ENCODE assay signal across 8 cellular contexts in the genomic region with DNA sequence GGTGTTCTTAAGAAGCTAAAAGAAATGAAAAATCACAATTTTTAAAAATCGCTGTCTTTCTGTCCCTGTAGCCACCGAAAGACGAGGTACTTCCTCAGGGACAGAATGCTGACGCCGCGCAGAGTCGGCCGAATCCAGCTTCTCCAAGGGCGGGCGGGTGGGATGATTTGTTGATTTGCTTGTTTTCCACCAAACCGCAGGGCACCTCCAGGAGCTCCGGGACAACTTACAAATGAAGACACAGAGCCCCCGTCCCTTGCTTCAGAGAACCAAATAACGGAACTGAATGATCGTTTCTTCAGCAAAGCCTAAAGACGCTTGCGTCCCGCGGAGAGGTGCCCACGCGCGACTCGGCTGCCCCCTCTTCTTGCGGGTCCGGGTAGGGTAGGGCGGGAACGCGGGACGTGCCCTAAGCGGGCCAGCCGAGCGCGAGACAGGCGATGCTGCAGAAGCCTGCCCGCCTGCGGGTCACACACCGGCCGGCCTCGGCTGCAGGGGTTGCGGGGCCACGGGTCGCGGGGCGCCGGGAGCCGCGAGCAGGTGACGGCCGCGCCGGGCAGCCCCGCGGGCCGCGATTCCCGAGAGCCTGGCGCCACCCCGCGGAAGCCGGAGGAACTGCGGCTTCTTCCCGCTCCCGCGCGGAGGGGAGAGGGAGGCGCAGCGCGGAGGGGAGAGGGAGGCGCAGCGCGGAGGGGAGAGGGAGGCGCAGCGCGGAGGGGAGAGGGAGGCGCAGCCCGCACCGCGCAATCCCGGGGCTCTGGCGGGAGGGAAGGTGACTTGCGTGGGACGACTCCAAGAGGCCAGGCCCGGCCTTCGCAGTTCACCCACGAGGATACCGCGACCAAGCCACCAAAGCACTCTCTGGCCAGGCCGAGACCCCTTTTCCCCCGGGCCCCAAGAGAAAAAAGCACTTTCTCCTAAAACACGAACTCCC. TPM values are rescaled to one million over a fixed set of nuclear protein-coding genes. Genes with fewer than 3 reads are reported as not detected.
DNase-seq lines count a peak whose midpoint lies in the region; ATAC-seq and TF ChIP-seq lines count a peak whose summit lies in the region.

No MANE protein-coding gene starts in this region.

- H3K36me3 ChIP-seq in H7 (replicated peaks; ENCODE audit: control insufficient read depth, insufficient read depth, low read length): no peaks in the 10 kb centered on the region
- H3K36me3 ChIP-seq in iPS-20b (ENCODE audit: insufficient read depth, low read depth, low read length): no peaks in the 10 kb centered on the region

- peaks cover 3% of the 10 kb centered on the region; the same call in 1 of the 2 replicates for H3K4me1 ChIP-seq in iPS-20b (ENCODE audit: insufficient read depth, low read length)

- DNase-seq in AG08395 (ENCODE audit: low spot score) (peak; percentile 58), H7 (peak; percentile 91), T-cell (peak in 23 of 34 experiments; percentile 13 to 59 (median 31)), astrocyte of the cerebellum (ENCODE audit: low read depth) (no peak), GF-D8 (lab: John Stamatoyannopoulos, UW) (no peak)
- peak; percentile 71 for DNase-seq in stimulated activated CD4-positive, alpha-beta T cell treated with anti-CD3 and anti-CD28 coated beads, Interleukin-12 subunit alpha, Interleukin-12 subunit beta, amount 100 ng/mL, for 4 hours

- POLR2A ChIA-PET in T-cell (lab: Charles Lee): no interaction called here

- H3K27me3 ChIP-seq in H7 (ENCODE audit: control insufficient read depth, insufficient read depth, low read length): peaks cover 98% of the 10 kb centered on the region
- H3K27me3 ChIP-seq in iPS-20b (ENCODE audit: insufficient read depth, low read length): peaks cover 100% of the 10 kb centered on the region

- in situ Hi-C loops in astrocyte of the cerebellum (cut with HindIII; ENCODE audit: low sequenced_read_pairs): loop anchor here (25.0 kb wide), 1 partner anchor 794 kb away; no protein-coding TSS in a partner anchor

- peaks cover 31 to 45% (median 38%) of the 10 kb centered on the region in 3 donors for H3K4me1 Mint-ChIP-seq in T-cell

- H3K4me3 Mint-ChIP-seq in T-cell: peak overlapping the region in 2 of 3 donors; percentile 57 to 71

- peaks cover 49 to 72% of the 10 kb centered on the region in 2 donors for H3K27me3 Mint-ChIP-seq in T-cell

- H3K9me3 ChIP-seq in iPS-20b (ENCODE audit: insufficient read depth, low read depth, low read length): peaks cover 5% of the 10 kb centered on the region; the same call in 1 of the 2 replicates

- H3K36me3 Mint-ChIP-seq in T-cell: no peaks in the 10 kb centered on the region

- peak; percentile 55 for TF ChIP-seq CTCF in astrocyte of the cerebellum (IDR thresholded peaks at IDR 0.05; ENCODE audit: low read depth, low read length, missing control alignments)

- no peak overlapping the region for H3K9ac ChIP-seq in iPS-20b (ENCODE audit: low read depth, low read length)

- H3K27ac Mint-ChIP-seq in T-cell: no peak overlapping the region

- CTCF ChIA-PET in T-cell (lab: Charles Lee): interaction anchor here (0.6 to 1.5 kb wide), 7 partner anchors 582 to 989 kb away, joined by 3 to 10 read pairs (median 3); no protein-coding TSS in a partner anchor

- no peak overlapping the region for H3K27ac ChIP-seq in iPS-20b (ENCODE audit: low read length)

- H3K4me3 ChIP-seq in H7 (ENCODE audit: insufficient read depth, low read depth, low read length): peak overlapping the region; percentile 52
- no peak overlapping the region for H3K4me3 ChIP-seq in astrocyte of the cerebellum (ENCODE audit: low read depth, low read length)
- peak overlapping the region; percentile 55; the same call in 1 of the 2 replicates for H3K4me3 ChIP-seq in iPS-20b (ENCODE audit: low read length)

- no peaks in the 10 kb centered on the region for H3K9me3 Mint-ChIP-seq in T-cell

- ATAC-seq in T-cell (replicated peaks in 1 of 4) (peak; percentile 58 to 69 (median 64)), GM19035 (IDR thresholded peaks at IDR 0.05; ENCODE audit: unreplicated experiment) (no peak)

RNA-seq across cellular contexts. Expression of a gene that starts 7.7 kb away (rescaled TPM):
- total RNA-seq in H7 (2014; rRNA removed; shearing (Covaris generic)): 0.52 and 0.89 TPM in 2 replicates
- total RNA-seq in T-cell: not detected

Comparison
In these comparisons a context has a peak if more than half of its experiments do, and no peak if none do; other contexts are left out.
1. DNase-seq: peak in AG08395 (single experiment), H7 (single experiment), T-cell (23 of 34) and stimulated activated CD4-positive, alpha-beta T cell treated with anti-CD3 and anti-CD28 coated beads, Interleukin-12 subunit alpha, Interleukin-12 subunit beta, amount 100 ng/mL, for 4 hours (single experiment); none in astrocyte of the cerebellum (single experiment) and GF-D8 (single experiment).